ENCODE assay signal across 8 cellular contexts in genomic region chr3:98521897-98522537, GRCh38. TPM values are rescaled to one million over a fixed set of nuclear protein-coding genes. Genes with fewer than 3 reads are reported as not detected.
A peak's percentile ranks its signal among the peaks of the same experiment; 100 is the strongest.
DNase-seq lines count a peak whose midpoint lies in the region; ATAC-seq lines count a peak whose summit lies in the region.

No MANE protein-coding gene starts in this region.

- DNase-seq in NK-92 treated with Interleukin-12 subunit alpha and Interleukin-12 subunit beta, amount 100 ng/mL, for 24 hours (lab: John Stamatoyannopoulos, UW) = peak; percentile 46
- DNase-seq in NK-92 (lab: John Stamatoyannopoulos, UW; ENCODE audit: unreplicated experiment) (no peak), NCI-H2171 treated with DMSO at 0.1 percent for 48 hours (lab: John Stamatoyannopoulos, UW) (peak; percentile 54), mesendoderm (peak; percentile 72)
- DNase-seq in activated CD4-positive, alpha-beta memory T cell treated with anti-CD3 and anti-CD28 coated beads, Interleukin-2, amount 10 ng/mL, durations not matched to agents 7 days and 5 days = peak; percentile 71
- DNase-seq in effector memory CD8-positive, alpha-beta T cell = peak; percentile 38 to 47 (median 39)
- DNase-seq in stimulated activated CD8-positive, alpha-beta memory T cell treated with anti-CD3 and anti-CD28 coated beads, Interleukin-4, amount 100 ng/mL, for 48 hours = peak; percentile 70

- no peaks in the 10 kb centered on the region for H3K4me1 ChIP-seq in mesendoderm (ENCODE audit: control insufficient read depth, low read depth, low read length)

- H3K56ac ChIP-seq in mesendoderm (ENCODE audit: low read length) = peak overlapping the region; percentile 96

- peak overlapping the region; percentile 56 for H3K18ac ChIP-seq in mesendoderm (ENCODE audit: low read length)

- no CpG with 5 or more reads among the region's 16 CpGs for WGBS in mesendoderm (ENCODE audit: extremely low coverage, insufficient coverage, low lambda C conversion rate)

- H3K4ac ChIP-seq in mesendoderm (ENCODE audit: low read depth, low read length) = peak overlapping the region; percentile 58

- H3K4me3 ChIP-seq in mesendoderm (ENCODE audit: low read length) = peak overlapping the region; percentile 76

- H3K23ac ChIP-seq in mesendoderm (ENCODE audit: low read length) = peak overlapping the region; percentile 83

- peak overlapping the region; percentile 91 for H3K27ac ChIP-seq in mesendoderm (ENCODE audit: low read depth, low read length)

- no peak overlapping the region for H4K8ac ChIP-seq in mesendoderm (ENCODE audit: low read depth, low read length)

- H3K4me1 Mint-ChIP-seq in activated CD4-positive, alpha-beta memory T cell treated with anti-CD3 and anti-CD28 coated beads, Interleukin-2, amount 10 ng/mL, durations not matched to agents 7 days and 5 days = peaks cover 74% of the 10 kb centered on the region
- peaks cover 37 to 63% of the 10 kb centered on the region in 2 donors for H3K4me1 Mint-ChIP-seq in effector memory CD8-positive, alpha-beta T cell (ENCODE audit: low read depth in 2 of 2)

- peak overlapping the region; percentile 75 for H2AK5ac ChIP-seq in mesendoderm (ENCODE audit: low read length)

- peaks cover 22% of the 10 kb centered on the region for H3K79me2 ChIP-seq in mesendoderm (ENCODE audit: control insufficient read depth, insufficient read depth, low read length)

- H2BK120ac ChIP-seq in mesendoderm (ENCODE audit: low read depth, low read length) = no peak overlapping the region

- POLR2A ChIA-PET in activated CD4-positive, alpha-beta memory T cell treated with anti-CD3 and anti-CD28 coated beads, Interleukin-2, amount 10 ng/mL, durations not matched to agents 7 days and 5 days (lab: Charles Lee) = interaction anchor here (0.8 to 13.8 kb wide), 12 partner anchors 8 to 1880 kb away, joined by 4 to 372 read pairs (median 10); partner anchors contain the start of genes CPOX, GPR15 and LNP1

- H3K4me2 ChIP-seq in mesendoderm (ENCODE audit: low read length) = peak overlapping the region; percentile 70

- ATAC-seq in HG02938 (IDR thresholded peaks at IDR 0.05; ENCODE audit: unreplicated experiment) = peak; percentile 49
- ATAC-seq in effector memory CD8-positive, alpha-beta T cell (replicated peaks) = peak; percentile 52

- H3K27ac Mint-ChIP-seq in activated CD4-positive, alpha-beta memory T cell treated with anti-CD3 and anti-CD28 coated beads, Interleukin-2, amount 10 ng/mL, durations not matched to agents 7 days and 5 days = peak overlapping the region; percentile 92
- H3K27ac Mint-ChIP-seq in effector memory CD8-positive, alpha-beta T cell = peak overlapping the region; percentile 92 to 96

- H2BK15ac ChIP-seq in mesendoderm (replicated peaks; ENCODE audit: low read depth) = no peak overlapping the region

- peak overlapping the region; percentile 99 for H3K9ac ChIP-seq in mesendoderm (ENCODE audit: low read length)

- H4K5ac ChIP-seq in mesendoderm (ENCODE audit: low read length) = no peak overlapping the region

- CTCF ChIA-PET in activated CD4-positive, alpha-beta memory T cell treated with anti-CD3 and anti-CD28 coated beads, Interleukin-2, amount 10 ng/mL, durations not matched to agents 7 days and 5 days (lab: Charles Lee) = interaction anchor here (0.6 to 5.4 kb wide), 9 partner anchors 15 to 484 kb away, joined by 3 to 38 read pairs (median 4); partner anchors contain the start of gene CPOX

- H3K79me1 ChIP-seq in mesendoderm (ENCODE audit: low read length) = peaks cover 10% of the 10 kb centered on the region

- H3K27me3 Mint-ChIP-seq in activated CD4-positive, alpha-beta memory T cell treated with anti-CD3 and anti-CD28 coated beads, Interleukin-2, amount 10 ng/mL, durations not matched to agents 7 days and 5 days = no peaks in the 10 kb centered on the region
- no peaks in the 10 kb centered on the region for H3K27me3 Mint-ChIP-seq in effector memory CD8-positive, alpha-beta T cell

- H3K27me3 ChIP-seq in mesendoderm (ENCODE audit: insufficient read depth, low read length, poor library complexity) = no peaks in the 10 kb centered on the region

- peak overlapping the region; percentile 82 for H2BK5ac ChIP-seq in mesendoderm (ENCODE audit: low read length)

- H3K36me3 ChIP-seq in mesendoderm (ENCODE audit: control insufficient read depth, insufficient read depth, low read length) = no peaks in the 10 kb centered on the region

- peak overlapping the region; percentile 98 for H3K4me3 Mint-ChIP-seq in activated CD4-positive, alpha-beta memory T cell treated with anti-CD3 and anti-CD28 coated beads, Interleukin-2, amount 10 ng/mL, durations not matched to agents 7 days and 5 days
- H3K4me3 Mint-ChIP-seq in effector memory CD8-positive, alpha-beta T cell = peak overlapping the region; percentile 70 to 88

- H3K36me3 Mint-ChIP-seq in activated CD4-positive, alpha-beta memory T cell treated with anti-CD3 and anti-CD28 coated beads, Interleukin-2, amount 10 ng/mL, durations not matched to agents 7 days and 5 days (ENCODE audit: low read depth) = peaks cover 85% of the 10 kb centered on the region
- H3K36me3 Mint-ChIP-seq in effector memory CD8-positive, alpha-beta T cell (ENCODE audit: insufficient read depth) = peaks cover 44% of the 10 kb centered on the region

- H3K9me3 Mint-ChIP-seq in activated CD4-positive, alpha-beta memory T cell treated with anti-CD3 and anti-CD28 coated beads, Interleukin-2, amount 10 ng/mL, durations not matched to agents 7 days and 5 days = peaks cover 9% of the 10 kb centered on the region
- H3K9me3 Mint-ChIP-seq in effector memory CD8-positive, alpha-beta T cell = no peaks in the 10 kb centered on the region

RNA-seq across cellular contexts. Expression of gene CLDND1, which starts 0.7 kb away (rescaled TPM):
- total RNA-seq in activated CD4-positive, alpha-beta memory T cell treated with anti-CD3 and anti-CD28 coated beads, Interleukin-2, amount 10 ng/mL, durations not matched to agents 7 days and 5 days = 100 to 1,000 TPM; 673 to 683 TPM
- 104 TPM for polyA plus RNA-seq in mesendoderm (2013, experiment 1 of 2)
- 110 TPM for polyA plus RNA-seq in mesendoderm (2013, experiment 2 of 2)

RNA-seq across cellular contexts. Expression of gene GPR15, which starts 9.8 kb away (rescaled TPM):
- total RNA-seq in activated CD4-positive, alpha-beta memory T cell treated with anti-CD3 and anti-CD28 coated beads, Interleukin-2, amount 10 ng/mL, durations not matched to agents 7 days and 5 days = 100 to 1,000 TPM; 111 TPM
- not detected for polyA plus RNA-seq in mesendoderm (2013, experiment 1 of 2)
- not detected for polyA plus RNA-seq in mesendoderm (2013, experiment 2 of 2)

RNA-seq across cellular contexts. Expression of gene OR5K2, which starts 24.5 kb away (rescaled TPM):
- not detected for total RNA-seq in activated CD4-positive, alpha-beta memory T cell treated with anti-CD3 and anti-CD28 coated beads, Interleukin-2, amount 10 ng/mL, durations not matched to agents 7 days and 5 days
- polyA plus RNA-seq in mesendoderm (2013, experiment 1 of 2) = not detected
- not detected for polyA plus RNA-seq in mesendoderm (2013, experiment 2 of 2)

RNA-seq across cellular contexts. Expression of gene OR5K1, which starts 59.0 kb away (rescaled TPM):
- not detected for total RNA-seq in activated CD4-positive, alpha-beta memory T cell treated with anti-CD3 and anti-CD28 coated beads, Interleukin-2, amount 10 ng/mL, durations not matched to agents 7 days and 5 days
- not detected for polyA plus RNA-seq in mesendoderm (2013, experiment 1 of 2)
- polyA plus RNA-seq in mesendoderm (2013, experiment 2 of 2) = not detected
